1 cellular context compared by ENCODE assay signal in genomic region chr1:234519506-234519905, GRCh38.
TF ChIP-seq lines count a peak whose summit lies in the region.

No MANE protein-coding gene starts in this region.

TF ChIP-seq in SK-N-SH, 30 proteins besides CTCF, POLR2A, EP300 and RAD21 (continued from another document):
- no peak for TF ChIP-seq PBX3 (IDR thresholded peaks at IDR 0.05)
TF ChIP-seq in SK-N-SH: peak in this region for 0.
